Comparison of ENCODE assay signal across 27 cellular contexts in the genomic region with DNA sequence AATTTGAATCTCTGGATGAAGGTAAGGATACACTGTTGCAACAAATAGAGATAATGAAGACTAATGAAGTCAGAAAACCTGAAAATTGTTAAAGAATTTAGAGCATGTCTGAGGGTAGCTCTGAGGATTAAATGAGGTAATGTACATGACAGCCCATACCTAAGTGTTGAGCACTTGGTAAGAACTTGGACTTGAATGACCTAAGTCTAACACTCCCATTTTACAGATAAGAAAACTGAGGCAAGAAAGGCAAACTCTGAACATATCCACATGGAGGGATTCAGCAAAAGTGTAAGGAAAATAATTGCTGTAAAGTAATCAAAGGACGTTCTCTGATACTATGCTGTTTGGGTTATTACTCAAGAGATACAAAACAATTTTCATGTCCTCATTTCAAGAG. TPM values are rescaled to one million over a fixed set of nuclear protein-coding genes. Genes with fewer than 3 reads are reported as not detected.
DNase-seq lines count a peak whose midpoint lies in the region; ATAC-seq and TF ChIP-seq lines count a peak whose summit lies in the region.
"Had no signal": no experiment of that assay in that cellular context is flagged by ENCODE, and none has a peak within 500 bp of the region (broad histone marks: within the 10 kb centered on the region; RNA-seq: fewer than 3 reads in every experiment).

No MANE protein-coding gene starts in this region.

- WGBS in psoas muscle, 3 donors = 78 to 83% (median 81%) methylated on average over 1 of the region's 1 CpG

- H3K27me3 ChIP-seq in psoas muscle (ENCODE audit: insufficient read depth in 3 of 3, low read length in 2 of 3) (peaks cover 0 to 26% (median 0%) of the 10 kb centered on the region in 3 donors), upper lobe of right lung (peaks cover 31% of the 10 kb centered on the region)
- H3K27me3 ChIP-seq: MG63 had no signal

- ATAC-seq in natural killer cell (no peak), psoas muscle (no peak), upper lobe of right lung (no peak), HG03378 (IDR thresholded peaks at IDR 0.05; ENCODE audit: unreplicated experiment) (no peak)
- no peak for ATAC-seq in natural killer cell treated with Interleukin-12 subunit alpha and Interleukin-12 subunit beta and Interleukin-15 and Interleukin-18, amount 100 ng/mL, for 72 hours
- ATAC-seq: effector memory CD8-positive, alpha-beta T cell; esophagus mucosa; HCT116 had no signal

- H3K27me3 Mint-ChIP-seq in natural killer cell (ENCODE audit: low read depth in 2 of 2) (peaks cover 5 to 6% of the 10 kb centered on the region in 2 donors), immature natural killer cell (ENCODE audit: low read depth in 3 of 3) (peaks cover 1 to 6% (median 5%) of the 10 kb centered on the region in 3 donors)
- H3K27me3 Mint-ChIP-seq in natural killer cell treated with Interleukin-12 subunit alpha and Interleukin-12 subunit beta and Interleukin-15 and Interleukin-18, amount 100 ng/mL, for 72 hours = peaks cover 8 to 24% of the 10 kb centered on the region in 2 donors
- peaks cover 41% of the 10 kb centered on the region for H3K27me3 Mint-ChIP-seq in activated naive CD8-positive, alpha-beta T cell treated with anti-CD3 and anti-CD28 coated beads for 36 hours

- no peaks in the 10 kb centered on the region for H3K9me3 ChIP-seq in psoas muscle
- H3K9me3 ChIP-seq in upper lobe of right lung = no peaks in the 10 kb centered on the region
- H3K9me3 ChIP-seq: MG63, neutrophil, prostate gland had no signal

- H3K36me3 Mint-ChIP-seq in natural killer cell (no peaks in the 10 kb centered on the region), immature natural killer cell (peaks cover 0 to 4% (median 0%) of the 10 kb centered on the region in 3 donors)
- peaks cover 5% of the 10 kb centered on the region for H3K36me3 Mint-ChIP-seq in natural killer cell treated with Interleukin-12 subunit alpha and Interleukin-12 subunit beta and Interleukin-15 and Interleukin-18, amount 100 ng/mL, for 72 hours
- no peaks in the 10 kb centered on the region for H3K36me3 Mint-ChIP-seq in activated naive CD8-positive, alpha-beta T cell treated with anti-CD3 and anti-CD28 coated beads for 36 hours

- H3K27ac ChIP-seq in psoas muscle (no peak overlapping the region), upper lobe of right lung (peak overlapping the region; percentile 73)
- H3K27ac ChIP-seq: neutrophil had no signal

- peak overlapping the region; percentile 84 for H3K4me3 Mint-ChIP-seq in natural killer cell
- H3K4me3 Mint-ChIP-seq in natural killer cell treated with Interleukin-12 subunit alpha and Interleukin-12 subunit beta and Interleukin-15 and Interleukin-18, amount 100 ng/mL, for 72 hours = no peak overlapping the region
- H3K4me3 Mint-ChIP-seq in immature natural killer cell = peak overlapping the region; percentile 23 to 89 (median 81)
- H3K4me3 Mint-ChIP-seq in activated naive CD8-positive, alpha-beta T cell treated with anti-CD3 and anti-CD28 coated beads for 36 hours = no peak overlapping the region
- H3K4me3 Mint-ChIP-seq: activated B cell treated with CpG ODN at 0.5 μM for 24 hours; activated naive CD4-positive, alpha-beta T cell treated with anti-CD3 and anti-CD28 coated beads for 36 hours had no signal

- H3K4me1 Mint-ChIP-seq in natural killer cell (peaks cover 12 to 22% of the 10 kb centered on the region in 2 donors), immature natural killer cell (peaks cover 39 to 45% of the 10 kb centered on the region in 2 donors)
- peaks cover 7 to 12% of the 10 kb centered on the region in 2 donors for H3K4me1 Mint-ChIP-seq in natural killer cell treated with Interleukin-12 subunit alpha and Interleukin-12 subunit beta and Interleukin-15 and Interleukin-18, amount 100 ng/mL, for 72 hours (ENCODE audit: low read depth in 2 of 2)
- peaks cover 4% of the 10 kb centered on the region for H3K4me1 Mint-ChIP-seq in activated naive CD8-positive, alpha-beta T cell treated with anti-CD3 and anti-CD28 coated beads for 36 hours

- intact Hi-C loops in natural killer cell (cut with micrococcal nuclease) = no loop called here
- intact Hi-C loops in psoas muscle (cut with DNase I) = no loop called here
- intact Hi-C loops in upper lobe of right lung (cut with DNase I) = no loop called here

- TF ChIP-seq CTCF in natural killer cell (IDR thresholded peaks at IDR 0.05) (no peak), psoas muscle (IDR thresholded peaks at IDR 0.05) (no peak), upper lobe of right lung (IDR thresholded peaks at IDR 0.05) (no peak)

- no peaks in the 10 kb centered on the region for H3K4me1 ChIP-seq in psoas muscle
- peaks cover 4% of the 10 kb centered on the region for H3K4me1 ChIP-seq in upper lobe of right lung
- H3K4me1 ChIP-seq: prostate gland had no signal

- no peak for DNase-seq in natural killer cell
- DNase-seq in natural killer cell treated with Interleukin-12 subunit alpha and Interleukin-12 subunit beta and Interleukin-15 and Interleukin-18, amount 100 ng/mL, for 72 hours (ENCODE audit: low spot score) = no peak
- no peak for DNase-seq in immature natural killer cell
- no peak for DNase-seq in psoas muscle
- no peak for DNase-seq in upper lobe of right lung
- no peak for DNase-seq in activated naive CD8-positive, alpha-beta T cell treated with anti-CD3 and anti-CD28 coated beads for 36 hours
- DNase-seq in NCI-H446 (lab: John Stamatoyannopoulos, UW) = no peak
- DNase-seq: ACHN; activated B cell treated with CpG ODN at 0.5 μM for 24 hours; activated naive CD4-positive, alpha-beta T cell treated with anti-CD3 and anti-CD28 coated beads for 36 hours; amniotic stem cell; DMS79; effector memory CD8-positive, alpha-beta T cell; KG1; MG63; NCI-H1417; NCI-H2029 treated with DMSO at 0.1 percent for 48 hours; NCI-H748 treated with DMSO at 0.1 percent for 48 hours; RPMI8226; stimulated activated CD4-positive, alpha-beta T cell treated with anti-CD3 and anti-CD28 coated beads, Interleukin-2, amount 100 ng/mL, for 24 hours; T-helper 1 cell had no signal

- H3K4me3 ChIP-seq in psoas muscle (peak overlapping the region; percentile 59), upper lobe of right lung (peak overlapping the region; percentile 52)
- H3K4me3 ChIP-seq: MG63, smooth muscle cell had no signal

- no peaks in the 10 kb centered on the region for H3K36me3 ChIP-seq in psoas muscle (ENCODE audit: insufficient read depth in 1 of 2, low read depth in 1 of 2)
- no peaks in the 10 kb centered on the region for H3K36me3 ChIP-seq in upper lobe of right lung
- H3K36me3 ChIP-seq: MG63, neutrophil, prostate gland had no signal

- H3K27ac Mint-ChIP-seq in natural killer cell (no peak overlapping the region), immature natural killer cell (no peak overlapping the region)
- H3K27ac Mint-ChIP-seq in natural killer cell treated with Interleukin-12 subunit alpha and Interleukin-12 subunit beta and Interleukin-15 and Interleukin-18, amount 100 ng/mL, for 72 hours = no peak overlapping the region
- no peak overlapping the region for H3K27ac Mint-ChIP-seq in activated naive CD8-positive, alpha-beta T cell treated with anti-CD3 and anti-CD28 coated beads for 36 hours
- H3K27ac Mint-ChIP-seq: activated B cell treated with CpG ODN at 0.5 μM for 24 hours; activated naive CD4-positive, alpha-beta T cell treated with anti-CD3 and anti-CD28 coated beads for 36 hours; effector memory CD8-positive, alpha-beta T cell had no signal

- no peaks in the 10 kb centered on the region for H3K9me3 Mint-ChIP-seq in natural killer cell
- no peaks in the 10 kb centered on the region for H3K9me3 Mint-ChIP-seq in natural killer cell treated with Interleukin-12 subunit alpha and Interleukin-12 subunit beta and Interleukin-15 and Interleukin-18, amount 100 ng/mL, for 72 hours
- peaks cover 0 to 3% (median 0%) of the 10 kb centered on the region in 6 donors for H3K9me3 Mint-ChIP-seq in immature natural killer cell
- no peaks in the 10 kb centered on the region for H3K9me3 Mint-ChIP-seq in activated naive CD8-positive, alpha-beta T cell treated with anti-CD3 and anti-CD28 coated beads for 36 hours
- H3K9me3 Mint-ChIP-seq: activated B cell treated with CpG ODN at 0.5 μM for 24 hours; activated naive CD4-positive, alpha-beta T cell treated with anti-CD3 and anti-CD28 coated beads for 36 hours; effector memory CD8-positive, alpha-beta T cell had no signal

RNA-seq across cellular contexts. Expression of gene PTPRB, which starts 29.0 kb away (rescaled TPM):
- total RNA-seq in natural killer cell (1 to 10 TPM; 2.3 to 7.8 (median 5.5) TPM), psoas muscle (10 to 100 TPM; 10.9 to 32.1 (median 17.8) TPM), upper lobe of right lung (196 TPM)
- total RNA-seq in natural killer cell treated with Interleukin-12 subunit alpha and Interleukin-12 subunit beta and Interleukin-15 and Interleukin-18, amount 100 ng/mL, for 72 hours = under 1 TPM; 0.31 to 0.52 TPM
- polyA plus RNA-seq in immature natural killer cell (1 to 10 TPM; 1.2 to 1.8 (median 1.5) TPM), psoas muscle (1 to 10 TPM; 6.5 to 7.6 (median 7.2) TPM)
- not detected for total RNA-seq in activated naive CD8-positive, alpha-beta T cell treated with anti-CD3 and anti-CD28 coated beads for 36 hours
- total RNA-seq: activated B cell treated with CpG ODN at 0.5 μM for 24 hours; activated naive CD4-positive, alpha-beta T cell treated with anti-CD3 and anti-CD28 coated beads for 36 hours had no signal

Comparison
In these comparisons a context has a peak if more than half of its experiments do, and no peak if none do; other contexts are left out.
1. H3K4me3 Mint-ChIP-seq: peak in natural killer cell (single experiment) and immature natural killer cell (5 of 5); none in natural killer cell treated with Interleukin-12 subunit alpha and Interleukin-12 subunit beta and Interleukin-15 and Interleukin-18, amount 100 ng/mL, for 72 hours (single experiment) and activated naive CD8-positive, alpha-beta T cell treated with anti-CD3 and anti-CD28 coated beads for 36 hours (single experiment).